In genomic region chr17:69451416-69452394, GRCh38 we compare ENCODE assay signal across 10 cellular contexts. TPM values are rescaled to one million over a fixed set of nuclear protein-coding genes. Genes with fewer than 3 reads are reported as not detected.
DNase-seq lines count a peak whose midpoint lies in the region; ATAC-seq, FAIRE-seq and TF ChIP-seq lines count a peak whose summit lies in the region.
"Had no signal": no experiment of that assay in that cellular context is flagged by ENCODE, and none has a peak within 500 bp of the region (broad histone marks: within the 10 kb centered on the region; RNA-seq: fewer than 3 reads in every experiment).

No MANE protein-coding gene starts in this region.

- H4K5ac ChIP-seq in H1 (ENCODE audit: insufficient read length, low read depth, low read length) = no peak overlapping the region

- H3K56ac ChIP-seq in H1 (replicated peaks; ENCODE audit: insufficient read length, low read depth, low read length) = no peak overlapping the region

- no peak overlapping the region for H2AFZ ChIP-seq in H1 (ENCODE audit: low read length)
- no peak overlapping the region for H2AFZ ChIP-seq in osteoblast (ENCODE audit: low read length)
- H2AFZ ChIP-seq in mammary epithelial cell (ENCODE audit: low read depth, low read length) = no peak overlapping the region

- H4K20me1 ChIP-seq in H1 (replicated peaks in 1 of 2; ENCODE audit: control insufficient read depth in 1 of 2, insufficient read depth in 2 of 2, low read length in 2 of 2) (peaks cover 0 to 2% of the 10 kb centered on the region in 2 experiments), osteoblast (ENCODE audit: insufficient read depth, low read length) (no peaks in the 10 kb centered on the region), mammary epithelial cell (ENCODE audit: insufficient read depth, low read length) (no peaks in the 10 kb centered on the region)

- peaks cover 0 to 23% of the 10 kb centered on the region in 2 experiments; a peak in 2 of 4 replicates for H3K79me2 ChIP-seq in H1 (ENCODE audit: control insufficient read depth in 1 of 2, insufficient read depth in 2 of 2, low read length in 2 of 2)
- no peaks in the 10 kb centered on the region for H3K79me2 ChIP-seq in osteoblast (ENCODE audit: insufficient read depth, low read length)
- no peaks in the 10 kb centered on the region for H3K79me2 ChIP-seq in mammary epithelial cell (ENCODE audit: insufficient read depth, low read length)

- H3K27me3 ChIP-seq in H1 (replicated peaks in 1 of 4; ENCODE audit: control insufficient read depth in 3 of 4, extremely low read depth in 1 of 4, insufficient read depth in 3 of 4, low read length in 3 of 4) (no peaks in the 10 kb centered on the region), osteoblast (ENCODE audit: insufficient read depth, low read length) (no peaks in the 10 kb centered on the region), mammary epithelial cell (ENCODE audit: insufficient read depth, low read length) (no peaks in the 10 kb centered on the region)

- H3K79me1 ChIP-seq in H1 (ENCODE audit: low read depth, low read length) = peaks cover 3% of the 10 kb centered on the region; the same call in 1 of the 2 replicates

- no peak overlapping the region for H3K4me3 ChIP-seq in H1 (ENCODE audit: extremely low read depth in 1 of 4, insufficient read depth in 2 of 4, low read depth in 3 of 4, low read length in 4 of 4)
- H3K4me3 ChIP-seq in osteoblast (ENCODE audit: insufficient read depth, low read length) = no peak overlapping the region
- H3K4me3 ChIP-seq in mammary epithelial cell (replicated peaks in 1 of 3; ENCODE audit: insufficient read depth in 1 of 3, low read depth in 2 of 3, low read length in 3 of 3) = no peak overlapping the region

- H3K23ac ChIP-seq in H1 (ENCODE audit: insufficient read length) = no peak overlapping the region

- no peak for FAIRE-seq in H1 (lab: Jason Lieb, UNC)
- FAIRE-seq: frontal cortex had no signal

- CTCF ChIA-PET in H1 (lab: Charles Lee; ENCODE audit: partially characterized antibody) (interaction anchor here (0.5 to 2.4 kb wide), 12 partner anchors 12 to 102 kb away, joined by 3 to 8 read pairs (median 4); partner anchors contain the start of gene MAP2K6), mammary epithelial cell (lab: Charles Lee; ENCODE audit: low non-redundant PET) (no interaction called here), RWPE1 (lab: Yijun Ruan, JAX) (no interaction called here)

- peak overlapping the region; percentile 24; the same call in 1 of the 2 replicates for H2BK20ac ChIP-seq in H1 (ENCODE audit: low read length)

- WGBS in H1 (ENCODE audit: extremely low coverage in 1 of 2, insufficient coverage in 1 of 2, insufficient read length in 1 of 2, insufficient replicate concordance in 2 of 2, low coverage in 1 of 2, low lambda C conversion rate in 2 of 2, missing lambda C conversion rate in 1 of 2), 2 experiments = 75% methylated on average over 8 of the region's 8 CpGs; no CpG with 5 or more reads in 1 of the 2 experiments
- WGBS in mammary epithelial cell (ENCODE audit: low coverage, missing lambda C conversion rate) = 97% methylated on average over 7 of the region's 8 CpGs

- H3K4me2 ChIP-seq in H1 (ENCODE audit: insufficient read depth in 1 of 2, low read depth in 2 of 2, low read length in 2 of 2) (peak overlapping the region in 1 of 2 experiments; percentile 16; a peak in 3 of 4 replicates), osteoblast (ENCODE audit: insufficient read depth, low read length) (no peak overlapping the region), mammary epithelial cell (ENCODE audit: insufficient read depth, low read depth, low read length) (no peak overlapping the region)

- peak overlapping the region; percentile 54; the same call in 1 of the 2 replicates for H3K27ac ChIP-seq in H1 (ENCODE audit: low read depth, low read length)
- H3K27ac ChIP-seq in osteoblast (ENCODE audit: low read depth, low read length) = no peak overlapping the region
- no peak overlapping the region for H3K27ac ChIP-seq in mammary epithelial cell (ENCODE audit: insufficient read depth, low read depth, low read length)
- no peak overlapping the region for H3K27ac ChIP-seq in RWPE1

- H3K36me3 ChIP-seq in H1 (ENCODE audit: control insufficient read depth in 2 of 4, insufficient read depth in 4 of 4, low read length in 3 of 4) (no peaks in the 10 kb centered on the region), osteoblast (ENCODE audit: insufficient read depth, low read length) (no peaks in the 10 kb centered on the region), mammary epithelial cell (ENCODE audit: insufficient read depth, low read length) (no peaks in the 10 kb centered on the region)

- H2BK120ac ChIP-seq in H1 (replicated peaks; ENCODE audit: low read depth, low read length) = peak overlapping the region; percentile 76

- H4K91ac ChIP-seq in H1 (replicated peaks; ENCODE audit: insufficient read length, low read length) = peak overlapping the region; percentile 97

- H4K8ac ChIP-seq in H1 (ENCODE audit: extremely low read depth, insufficient read depth, low read length) = no peak overlapping the region

- H2BK15ac ChIP-seq in H1 (ENCODE audit: low read length) = 0 out of 2 replicates have a peak overlapping the region, but pooled peaks have one; percentile 46

- H3K9ac ChIP-seq in H1 (replicated peaks in 1 of 4; ENCODE audit: extremely low read depth in 1 of 4, low read depth in 3 of 4, low read length in 3 of 4) (no peak overlapping the region), mammary epithelial cell (ENCODE audit: insufficient read depth, low read length) (no peak overlapping the region)

- no peak for DNase-seq in H1 (ENCODE audit: low read depth in 1 of 2, low spot score in 2 of 2)
- DNase-seq in osteoblast (ENCODE audit: insufficient read length, low spot score, missing footprints) = no peak
- DNase-seq in stimulated activated CD4-positive, alpha-beta T cell treated with anti-CD3 and anti-CD28 coated beads, Interleukin-2, amount 100 ng/mL, for 48 hours = no peak
- no peak for DNase-seq in mammary epithelial cell
- DNase-seq in RWPE1 (ENCODE audit: low spot score) = no peak
- DNase-seq: NCI-H2227 treated with DMSO at 0.1 percent for 48 hours had no signal

- TF ChIP-seq CTCF in H1 (IDR thresholded peaks at IDR 0.05; ENCODE audit: control extremely low read depth in 1 of 3, insufficient read depth in 1 of 3, low read depth in 1 of 3, low read length in 3 of 3) (no peak), osteoblast (IDR thresholded peaks at IDR 0.05; ENCODE audit: extremely low read depth, low read depth, low read length) (no peak), mammary epithelial cell (conservative IDR thresholded peaks at IDR 0.05 in 1 of 2, IDR thresholded peaks at IDR 0.05 in 1 of 2; ENCODE audit: extremely low read depth in 1 of 2, insufficient read depth in 1 of 2, low read depth in 1 of 2, low read length in 2 of 2) (no peak), RWPE1 (conservative IDR thresholded peaks at IDR 0.05; ENCODE audit: low read depth) (no peak)

- POLR2A ChIA-PET in H1 (lab: Charles Lee; ENCODE audit: partially characterized antibody) (interaction anchor here (0.8 to 1.5 kb wide), 8 partner anchors 15 to 127 kb away, joined by 3 to 7 read pairs (median 3); no protein-coding TSS in a partner anchor), RWPE1 (lab: Yijun Ruan, JAX; ENCODE audit: low non-redundant PET) (no interaction called here)

- TF ChIP-seq POLR2A in GM15510 (IDR thresholded peaks at IDR 0.05; ENCODE audit: borderline replicate concordance, extremely low read depth, insufficient read length) (peak; percentile 24), H1 (IDR thresholded peaks at IDR 0.05; ENCODE audit: control extremely low read depth in 1 of 2, low read depth in 2 of 2, low read length in 2 of 2) (no peak)

- ATAC-seq in GM21423 (IDR thresholded peaks at IDR 0.05; ENCODE audit: unreplicated experiment) (peak; percentile 66), HG03103 (IDR thresholded peaks at IDR 0.05; ENCODE audit: low read depth, unreplicated experiment) (peak; percentile 84)

- no TSS peak for BruUV-seq in mammary epithelial cell (replicated peaks; lab: Mats Ljungman, UMichigan)

- H2BK12ac ChIP-seq in H1 (ENCODE audit: low read depth, low read length) = peak overlapping the region; percentile 85; the same call in 1 of the 2 replicates

- no peaks in the 10 kb centered on the region for H3K23me2 ChIP-seq in H1 (ENCODE audit: low read depth, low read length)

- H3K18ac ChIP-seq in H1 (ENCODE audit: extremely low read depth, low read length) = peak overlapping the region; percentile 41

- no peaks in the 10 kb centered on the region for H3K9me3 ChIP-seq in H1 (ENCODE audit: insufficient read depth in 2 of 2, low read depth in 1 of 2, low read length in 1 of 2)
- H3K9me3 ChIP-seq in osteoblast (ENCODE audit: low read depth, low read length) = no peaks in the 10 kb centered on the region
- no peaks in the 10 kb centered on the region for H3K9me3 ChIP-seq in mammary epithelial cell (replicated peaks; ENCODE audit: insufficient read depth, low read length)

- intact Hi-C loops in mammary epithelial cell (cut with micrococcal nuclease) = no loop called here

- H3K14ac ChIP-seq in H1 (ENCODE audit: insufficient read length) = no peak overlapping the region

- peak overlapping the region; percentile 43; the same call in 1 of the 2 replicates for H2AK5ac ChIP-seq in H1 (ENCODE audit: low read depth, low read length)

- dilution Hi-C loops in mammary epithelial cell (cut with HindIII; ENCODE audit: low sequenced_read_pairs) = no loop called here

- in situ Hi-C loops in mammary epithelial cell (cut with MboI; ENCODE audit: low sequenced_read_pairs in 2 of 2) = no loop called here

- TF ChIP-seq EP300 in H1 (IDR thresholded peaks at IDR 0.05; ENCODE audit: borderline replicate concordance in 1 of 2, low read depth in 2 of 2, low read length in 2 of 2) = no peak

- H2BK5ac ChIP-seq in H1 (ENCODE audit: low read depth, low read length) = peak overlapping the region; percentile 74; the same call in 1 of the 2 replicates

- peaks cover 13 to 28% (median 26%) of the 10 kb centered on the region in 4 experiments for H3K4me1 ChIP-seq in H1 (replicated peaks in 1 of 4; ENCODE audit: control insufficient read depth in 3 of 4, insufficient read depth in 4 of 4, low read length in 3 of 4)
- no peaks in the 10 kb centered on the region for H3K4me1 ChIP-seq in osteoblast (ENCODE audit: insufficient read depth, low read length)
- H3K4me1 ChIP-seq in mammary epithelial cell (ENCODE audit: insufficient read depth, low read length) = no peaks in the 10 kb centered on the region

- H3K4ac ChIP-seq in H1 (replicated peaks; ENCODE audit: insufficient read length, low read depth, low read length) = peak overlapping the region; percentile 71

- TF ChIP-seq RAD21 in H1 (IDR thresholded peaks at IDR 0.05 in 1 of 2, conservative IDR thresholded peaks at IDR 0.05 in 1 of 2; ENCODE audit: low read depth in 2 of 2, low read length in 2 of 2) = no peak

RNA-seq across cellular contexts. Expression of gene MAP2K6, which starts 37.2 kb away (rescaled TPM):
- 42.2 and 44.1 TPM in 2 replicates for total RNA-seq in H1 (2021; fragmentation: NEBNext Ultra II Directional; extraction: Animal tissue kit (Norgen Biotek cat#: 25700))
- polyA plus RNA-seq in H1 (2011; rRNA removed) (6.7 and 11.0 TPM in 2 replicates), mammary epithelial cell (1.4 TPM)
- 14.2 TPM for polyA plus RNA-seq in H1 (2011; cell fraction: cytosol; rRNA removed)
- polyA plus RNA-seq in H1 (2011; cell fraction: nucleus; rRNA removed) = 10.1 TPM
- 18.1 to 22.4 TPM (median 20.9 TPM) in 4 replicates for polyA plus RNA-seq in H1 (2012, experiment 1 of 2)
- 1.7 TPM for polyA plus RNA-seq in H1 (2012, experiment 2 of 2)
- 17.1 TPM for polyA plus RNA-seq in H1 (2013, experiment 1 of 2)
- polyA plus RNA-seq in H1 (2013, experiment 2 of 2) = 15.5 TPM
- 54.7 and 71.0 TPM in 2 replicates for polyA minus RNA-seq in H1 (2011; rRNA and poly(A)+ RNA removed)
- polyA minus RNA-seq in H1 (2011; cell fraction: cytosol; rRNA and poly(A)+ RNA removed) = 16.1 TPM
- 31.7 TPM for polyA minus RNA-seq in H1 (2011; cell fraction: nucleus; rRNA and poly(A)+ RNA removed)
- total RNA-seq in osteoblast (1.5 and 2.5 TPM in 2 replicates), mammary epithelial cell (1 to 10 TPM; 1.7 to 2.2 TPM)
- 2.9 TPM for polyA minus RNA-seq in mammary epithelial cell

Comparison
In these comparisons a context has a peak if more than half of its experiments do, and no peak if none do; other contexts are left out.
1. RNA of gene MAP2K6, which starts 37.2 kb away (total RNA-seq): 42.2 to 44.1 TPM in H1; 1.5 to 2.5 TPM in osteoblast and 1.7 to 2.2 TPM in mammary epithelial cell; every median in the first group is over 10 times any median in the second.